14 cellular contexts compared by ENCODE assay signal in the genomic region with DNA sequence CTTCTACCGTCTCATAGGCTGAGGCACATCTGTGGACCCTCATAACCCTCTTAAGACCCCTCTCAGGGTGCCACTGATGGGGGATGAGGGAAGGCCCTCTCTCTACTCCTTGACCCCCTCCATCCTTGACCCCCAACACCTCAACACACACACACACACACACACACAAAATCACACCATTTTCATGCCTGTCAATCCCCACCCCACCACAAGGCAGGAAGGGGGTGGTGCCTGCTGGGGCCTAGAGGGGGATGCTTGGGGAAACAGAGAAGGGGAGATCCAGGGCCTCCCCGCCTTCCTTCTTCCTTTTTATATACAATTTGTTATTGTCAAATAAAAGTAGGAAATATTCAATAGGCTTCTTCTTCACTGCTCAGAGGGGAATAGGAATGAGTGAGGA. TPM values are rescaled to one million over a fixed set of nuclear protein-coding genes. Genes with fewer than 3 reads are reported as not detected.
A peak's percentile ranks its signal among the peaks of the same experiment; 100 is the strongest.
DNase-seq lines count a peak whose midpoint lies in the region; ATAC-seq and TF ChIP-seq lines count a peak whose summit lies in the region.
"Had no signal": no experiment of that assay in that cellular context is flagged by ENCODE, and none has a peak within 500 bp of the region (broad histone marks: within the 10 kb centered on the region; RNA-seq: fewer than 3 reads in every experiment).

No MANE protein-coding gene starts in this region.

- no peak for TF ChIP-seq CTCF in stomach (IDR thresholded peaks at IDR 0.05)

- no peak overlapping the region for H3K4me3 ChIP-seq in stomach

- no peaks in the 10 kb centered on the region for H3K9me3 Mint-ChIP-seq in activated T-cell treated with anti-CD3 and anti-CD28 coated beads, Interleukin-2, amount 50 U/mL, for 72 hours
- H3K9me3 Mint-ChIP-seq in T-cell: no peaks in the 10 kb centered on the region
- H3K9me3 Mint-ChIP-seq in effector memory CD8-positive, alpha-beta T cell: no peaks in the 10 kb centered on the region
- peaks cover 0 to 8% of the 10 kb centered on the region in 2 donors for H3K9me3 Mint-ChIP-seq in stimulated activated naive B cell treated with anti-CD40 and anti-IgM and Interleukin-4, amounts not matched to agents 10 μg/mL and 1 μg/mL and 100 μg/mL, for 72 hours

- WGBS in stomach, 5 donors: 73 to 100% (median 89%) methylated on average over 2 of the region's 2 CpGs

- H3K36me3 Mint-ChIP-seq in activated T-cell treated with anti-CD3 and anti-CD28 coated beads, Interleukin-2, amount 50 U/mL, for 72 hours (ENCODE audit: insufficient read depth in 2 of 2): peaks cover 6% of the 10 kb centered on the region in 2 donors
- H3K36me3 Mint-ChIP-seq in T-cell: peaks cover 9% of the 10 kb centered on the region
- peaks cover 25% of the 10 kb centered on the region for H3K36me3 Mint-ChIP-seq in effector memory CD8-positive, alpha-beta T cell (ENCODE audit: insufficient read depth)
- H3K36me3 Mint-ChIP-seq in stimulated activated naive B cell treated with anti-CD40 and anti-IgM and Interleukin-4, amounts not matched to agents 10 μg/mL and 1 μg/mL and 100 μg/mL, for 72 hours: peaks cover 10% of the 10 kb centered on the region in 2 donors

- peak overlapping the region; percentile 95 for H3K27ac Mint-ChIP-seq in activated T-cell treated with anti-CD3 and anti-CD28 coated beads, Interleukin-2, amount 50 U/mL, for 72 hours
- H3K27ac Mint-ChIP-seq in T-cell: peak overlapping the region; percentile 93 to 97
- peak overlapping the region; percentile 94 to 97 for H3K27ac Mint-ChIP-seq in effector memory CD8-positive, alpha-beta T cell
- H3K27ac Mint-ChIP-seq in stimulated activated naive B cell treated with anti-CD40 and anti-IgM and Interleukin-4, amounts not matched to agents 10 μg/mL and 1 μg/mL and 100 μg/mL, for 72 hours: peak overlapping the region; percentile 80

- H3K4me3 Mint-ChIP-seq in activated T-cell treated with anti-CD3 and anti-CD28 coated beads, Interleukin-2, amount 50 U/mL, for 72 hours: peak overlapping the region; percentile 86 to 91
- peak overlapping the region; percentile 85 to 89 (median 85) for H3K4me3 Mint-ChIP-seq in T-cell
- peak overlapping the region; percentile 84 to 85 for H3K4me3 Mint-ChIP-seq in effector memory CD8-positive, alpha-beta T cell
- H3K4me3 Mint-ChIP-seq in stimulated activated naive B cell treated with anti-CD40 and anti-IgM and Interleukin-4, amounts not matched to agents 10 μg/mL and 1 μg/mL and 100 μg/mL, for 72 hours: peak overlapping the region in 1 of 2 donors; percentile 87

- no peak for ATAC-seq in activated T-cell treated with anti-CD3 and anti-CD28 coated beads, Interleukin-2, amount 50 U/mL, for 72 hours (replicated peaks in 1 of 2)
- no peak for ATAC-seq in T-cell (replicated peaks in 1 of 4)
- ATAC-seq in effector memory CD8-positive, alpha-beta T cell (replicated peaks): no peak
- no peak for ATAC-seq in stimulated activated naive B cell treated with anti-CD40 and anti-IgM and Interleukin-4, amounts not matched to agents 10 μg/mL and 1 μg/mL and 100 μg/mL, for 72 hours (replicated peaks)
- ATAC-seq in HG03175 (IDR thresholded peaks at IDR 0.05; ENCODE audit: unreplicated experiment): no peak
- ATAC-seq in GM18511 (IDR thresholded peaks at IDR 0.05; ENCODE audit: unreplicated experiment): no peak

- peak; percentile 22 for DNase-seq in activated T-cell treated with anti-CD3 and anti-CD28 coated beads, Interleukin-2, amount 50 U/mL, for 72 hours
- DNase-seq in activated T-cell treated with anti-CD3 and anti-CD28 coated beads for 4 hours (no peak), T-cell (peak in 1 of 34 experiments; percentile 10), stomach (no peak)
- no peak for DNase-seq in effector memory CD8-positive, alpha-beta T cell
- DNase-seq in stimulated activated naive B cell treated with anti-CD40 and anti-IgM and Interleukin-4, amounts not matched to agents 10 μg/mL and 1 μg/mL and 100 μg/mL, for 72 hours: no peak
- DNase-seq: activated CD4-positive, alpha-beta T cell treated with anti-CD3 and anti-CD28 coated beads for 48 hours; hippocampal formation; left ventricle myocardium inferior; NCI-H1092 had no signal

- H3K27ac ChIP-seq in stomach: no peak overlapping the region

- TF ChIP-seq EP300 in stomach (IDR thresholded peaks at IDR 0.05): no peak

- no peaks in the 10 kb centered on the region for H3K27me3 ChIP-seq in stomach
- H3K27me3 ChIP-seq: esophagus muscularis mucosa, tibial nerve had no signal

- TF ChIP-seq POLR2A in stomach (IDR thresholded peaks at IDR 0.05): no peak

- no peaks in the 10 kb centered on the region for H3K27me3 Mint-ChIP-seq in activated T-cell treated with anti-CD3 and anti-CD28 coated beads, Interleukin-2, amount 50 U/mL, for 72 hours (ENCODE audit: low read depth)
- no peaks in the 10 kb centered on the region for H3K27me3 Mint-ChIP-seq in T-cell
- no peaks in the 10 kb centered on the region for H3K27me3 Mint-ChIP-seq in effector memory CD8-positive, alpha-beta T cell
- H3K27me3 Mint-ChIP-seq in stimulated activated naive B cell treated with anti-CD40 and anti-IgM and Interleukin-4, amounts not matched to agents 10 μg/mL and 1 μg/mL and 100 μg/mL, for 72 hours: no peaks in the 10 kb centered on the region

- CTCF ChIA-PET in T-cell (lab: Charles Lee): no interaction called here

- peaks cover 0 to 13% (median 9%) of the 10 kb centered on the region in 4 donors for H3K4me1 ChIP-seq in stomach

- peaks cover 18% of the 10 kb centered on the region for H3K4me1 Mint-ChIP-seq in activated T-cell treated with anti-CD3 and anti-CD28 coated beads, Interleukin-2, amount 50 U/mL, for 72 hours (ENCODE audit: low read depth)
- H3K4me1 Mint-ChIP-seq in T-cell: peaks cover 23 to 41% (median 30%) of the 10 kb centered on the region in 3 donors
- peaks cover 15 to 18% of the 10 kb centered on the region in 2 donors for H3K4me1 Mint-ChIP-seq in effector memory CD8-positive, alpha-beta T cell (ENCODE audit: low read depth in 2 of 2)
- peaks cover 9 to 17% of the 10 kb centered on the region in 2 donors for H3K4me1 Mint-ChIP-seq in stimulated activated naive B cell treated with anti-CD40 and anti-IgM and Interleukin-4, amounts not matched to agents 10 μg/mL and 1 μg/mL and 100 μg/mL, for 72 hours

- intact Hi-C loops in stomach (cut with DNase I; ENCODE audit: low total_unique reads): no loop called here

- peaks cover 0 to 21% (median 9%) of the 10 kb centered on the region in 4 donors for H3K36me3 ChIP-seq in stomach
- H3K36me3 ChIP-seq: left ventricle myocardium inferior had no signal

- H3K9me3 ChIP-seq in stomach: peaks cover 0 to 6% (median 0%) of the 10 kb centered on the region in 4 donors
- H3K9me3 ChIP-seq: esophagus muscularis mucosa, left ventricle myocardium inferior, tibial nerve had no signal

- POLR2A ChIA-PET in T-cell (lab: Charles Lee): interaction anchor here in 1 of 2 donors (0.6 kb wide), 1 partner anchor 1392 kb away, joined by 16 read pairs; no protein-coding TSS in a partner anchor

RNA-seq across cellular contexts. Expression of gene EBP, which starts 1.2 kb away (rescaled TPM):
- 100 to 1,000 TPM; 112 to 113 TPM for total RNA-seq in activated T-cell treated with anti-CD3 and anti-CD28 coated beads, Interleukin-2, amount 50 U/mL, for 72 hours
- 10 to 100 TPM; 41.1 to 60.4 (median 46.1) TPM for total RNA-seq in T-cell
- total RNA-seq in stomach: 100 to 1,000 TPM in 1 of 5 donors, 10 to 100 TPM in 3, 1 to 10 TPM in 1; 5.8 to 208 (median 46.4) TPM
- polyA plus RNA-seq in stomach: 100 to 1,000 TPM in 1 of 3 donors, 10 to 100 TPM in 2; 28.9 to 112 (median 74.8) TPM

RNA-seq across cellular contexts. Expression of gene PORCN, which starts 11.7 kb away (rescaled TPM):
- total RNA-seq in activated T-cell treated with anti-CD3 and anti-CD28 coated beads, Interleukin-2, amount 50 U/mL, for 72 hours: 10 to 100 TPM; 19.4 to 20.3 TPM
- 10 to 100 TPM; 16.8 to 21.7 (median 18.6) TPM for total RNA-seq in T-cell
- 10 to 100 TPM in 3 of 5 donors, 1 to 10 TPM in 2; 1.8 to 27.4 (median 16.2) TPM for total RNA-seq in stomach
- 10 to 100 TPM in 1 of 3 donors, 1 to 10 TPM in 2; 4.7 to 11.9 (median 6.7) TPM for polyA plus RNA-seq in stomach

RNA-seq across cellular contexts. Expression of gene TBC1D25, which starts 19.1 kb away (rescaled TPM):
- total RNA-seq in activated T-cell treated with anti-CD3 and anti-CD28 coated beads, Interleukin-2, amount 50 U/mL, for 72 hours: 10 to 100 TPM; 20.4 to 20.5 TPM
- total RNA-seq in T-cell (10 to 100 TPM; 27.0 to 30.6 (median 29.5) TPM), stomach (10 to 100 TPM in 2 of 5 donors, 1 to 10 TPM in 2, not detected in 1; 4.6 to 13.6 (median 9.0) TPM)
- 1 to 10 TPM; 5.2 to 6.5 (median 5.9) TPM for polyA plus RNA-seq in stomach

RNA-seq across cellular contexts. Expression of gene FTSJ1, which starts 44.5 kb away (rescaled TPM):
- 10 to 100 TPM; 64.3 to 68.7 TPM for total RNA-seq in activated T-cell treated with anti-CD3 and anti-CD28 coated beads, Interleukin-2, amount 50 U/mL, for 72 hours
- total RNA-seq in T-cell: 10 to 100 TPM; 51.4 to 64.9 (median 56.8) TPM
- total RNA-seq in stomach: 10 to 100 TPM; 19.6 to 92.8 (median 55.3) TPM
- 10 to 100 TPM; 33.9 to 40.3 (median 37.7) TPM for polyA plus RNA-seq in stomach

RNA-seq across cellular contexts. Expression of gene SLC38A5, which starts 50.4 kb away (rescaled TPM):
- 10 to 100 TPM; 64.8 to 78.8 TPM for total RNA-seq in activated T-cell treated with anti-CD3 and anti-CD28 coated beads, Interleukin-2, amount 50 U/mL, for 72 hours
- total RNA-seq in T-cell: 10 to 100 TPM; 18.0 to 37.0 (median 26.5) TPM
- total RNA-seq in stomach: 10 to 100 TPM in 2 of 5 donors, 1 to 10 TPM in 3; 4.1 to 32.9 (median 6.7) TPM
- polyA plus RNA-seq in stomach: 10 to 100 TPM; 19.9 to 45.8 (median 21.1) TPM

Comparison
In these comparisons a context has a peak if more than half of its experiments do, and no peak if none do; other contexts are left out.
1. DNase-seq: peak in activated T-cell treated with anti-CD3 and anti-CD28 coated beads, Interleukin-2, amount 50 U/mL, for 72 hours (2 of 2); none in activated T-cell treated with anti-CD3 and anti-CD28 coated beads for 4 hours (single experiment), effector memory CD8-positive, alpha-beta T cell (0 of 3), stimulated activated naive B cell treated with anti-CD40 and anti-IgM and Interleukin-4, amounts not matched to agents 10 μg/mL and 1 μg/mL and 100 μg/mL, for 72 hours (single experiment) and stomach (single experiment).
2. Peak in every context shown above with its lines, with median percentiles within 50 percentile points of each other: H3K27ac Mint-ChIP-seq.